Comparison of ENCODE assay signal across 13 cellular contexts in the genomic region with DNA sequence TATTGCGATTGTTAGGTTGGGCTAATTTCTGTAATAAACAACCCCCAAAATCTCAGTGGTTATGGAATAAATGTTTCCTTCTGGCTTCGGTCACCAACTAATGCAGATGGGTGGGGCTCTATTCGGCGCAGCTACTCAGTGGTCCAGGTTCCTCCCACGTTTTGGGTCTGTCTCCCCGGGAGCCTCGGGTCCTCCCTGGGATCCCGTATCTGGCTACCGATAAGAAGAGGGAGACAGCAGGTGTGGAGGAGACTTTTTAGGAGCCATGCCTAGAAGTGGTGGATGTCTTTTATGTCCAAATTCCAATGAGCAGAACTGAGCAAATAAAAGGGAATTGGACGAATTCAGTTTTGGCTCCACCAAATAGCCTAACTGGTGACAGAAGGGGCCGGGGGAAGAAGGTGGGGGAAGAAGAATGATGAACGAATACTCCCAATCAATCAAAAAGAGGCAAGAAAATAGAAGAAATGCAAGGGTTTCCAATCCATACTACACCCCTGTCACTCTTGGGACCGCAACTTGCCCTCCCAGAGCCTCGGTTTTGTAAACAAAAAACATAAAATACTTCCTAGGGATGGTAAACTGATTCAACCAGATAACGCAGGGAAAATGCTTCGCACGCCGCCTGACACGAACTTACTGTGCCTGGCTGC. TPM values are rescaled to one million over a fixed set of nuclear protein-coding genes. Genes with fewer than 3 reads are reported as not detected.
A peak's percentile ranks its signal among the peaks of the same experiment; 100 is the strongest.
DNase-seq lines count a peak whose midpoint lies in the region; ATAC-seq, FAIRE-seq and TF ChIP-seq lines count a peak whose summit lies in the region.
"Had no signal": no experiment of that assay in that cellular context is flagged by ENCODE, and none has a peak within 500 bp of the region (broad histone marks: within the 10 kb centered on the region; RNA-seq: fewer than 3 reads in every experiment).

No MANE protein-coding gene starts in this region.

- peak overlapping the region; percentile 76 for H3K4me3 ChIP-seq in iPS-15b (ENCODE audit: low read depth, low read length)
- peak overlapping the region; percentile 47 for H3K4me3 ChIP-seq in skeletal muscle satellite cell (ENCODE audit: low read length)
- H3K4me3 ChIP-seq in left lung = no peak overlapping the region
- H3K4me3 ChIP-seq: PC-9 had no signal

- H3K4me1 ChIP-seq in iPS-15b (ENCODE audit: control insufficient read depth, insufficient read depth, low read length) = no peaks in the 10 kb centered on the region
- H3K4me1 ChIP-seq in skeletal muscle satellite cell (ENCODE audit: control insufficient read depth, insufficient read depth, low read length) = peaks cover 3% of the 10 kb centered on the region
- no peaks in the 10 kb centered on the region for H3K4me1 ChIP-seq in left lung

- peak overlapping the region; percentile 1 to 27 for H3K4me3 Mint-ChIP-seq in activated T-cell treated with anti-CD3 and anti-CD28 coated beads, Interleukin-2, amount 50 U/mL, for 72 hours
- H3K4me3 Mint-ChIP-seq in brain = peak overlapping the region; percentile 79 to 83 (median 81)

- H3K36me3 ChIP-seq in iPS-15b (ENCODE audit: control insufficient read depth, insufficient read depth, low read length) (no peaks in the 10 kb centered on the region), skeletal muscle satellite cell (ENCODE audit: insufficient read depth, low read length) (no peaks in the 10 kb centered on the region), left lung (no peaks in the 10 kb centered on the region)

- peaks cover 60% of the 10 kb centered on the region for H3K27me3 Mint-ChIP-seq in activated T-cell treated with anti-CD3 and anti-CD28 coated beads, Interleukin-2, amount 50 U/mL, for 72 hours (ENCODE audit: low read depth)
- peaks cover 32% of the 10 kb centered on the region for H3K27me3 Mint-ChIP-seq in brain

- no peak overlapping the region for H3K9ac ChIP-seq in iPS-15b (ENCODE audit: low read depth, low read length)
- no peak overlapping the region for H3K9ac ChIP-seq in skeletal muscle satellite cell (ENCODE audit: low read depth, low read length)

- TF ChIP-seq CTCF in brain (conservative IDR thresholded peaks at IDR 0.05) (no peak), left lung (IDR thresholded peaks at IDR 0.05) (no peak)

- peaks cover 4 to 8% of the 10 kb centered on the region in 2 donors for H3K36me3 Mint-ChIP-seq in activated T-cell treated with anti-CD3 and anti-CD28 coated beads, Interleukin-2, amount 50 U/mL, for 72 hours (ENCODE audit: insufficient read depth in 2 of 2)
- no peaks in the 10 kb centered on the region for H3K36me3 Mint-ChIP-seq in brain

- H3K9me3 ChIP-seq in iPS-15b (ENCODE audit: control insufficient read depth, insufficient read depth, low read length) (no peaks in the 10 kb centered on the region), skeletal muscle satellite cell (replicated peaks; ENCODE audit: low read length) (no peaks in the 10 kb centered on the region), left lung (peaks cover 0 to 16% of the 10 kb centered on the region in 2 donors)

- H3K27me3 ChIP-seq in iPS-15b (ENCODE audit: control insufficient read depth, insufficient read depth, low read length) (peaks cover 80% of the 10 kb centered on the region), skeletal muscle satellite cell (ENCODE audit: control insufficient read depth, insufficient read depth, low read length) (peaks cover 29% of the 10 kb centered on the region), left lung (peaks cover 13 to 49% of the 10 kb centered on the region in 2 donors)

- intact Hi-C loops in left lung (cut with DNase I) = no loop called here

- no peak for FAIRE-seq in GM12892 (lab: Jason Lieb, UNC)
- FAIRE-seq: G401.6 had no signal

- peak overlapping the region; percentile 62 for H3K4me2 ChIP-seq in skeletal muscle satellite cell (ENCODE audit: low read length)
- H3K4me2 ChIP-seq: PC-9 had no signal

- no peak for TF ChIP-seq POLR2A in GM12892 (IDR thresholded peaks at IDR 0.05; ENCODE audit: low read depth, low read length)

- H3K4me1 Mint-ChIP-seq in activated T-cell treated with anti-CD3 and anti-CD28 coated beads, Interleukin-2, amount 50 U/mL, for 72 hours (ENCODE audit: low read depth) = no peaks in the 10 kb centered on the region
- peaks cover 11% of the 10 kb centered on the region for H3K4me1 Mint-ChIP-seq in brain

- ATAC-seq in activated T-cell treated with anti-CD3 and anti-CD28 coated beads, Interleukin-2, amount 50 U/mL, for 72 hours (replicated peaks in 1 of 2) = no peak
- ATAC-seq in GM21717 (IDR thresholded peaks at IDR 0.05; ENCODE audit: unreplicated experiment) = no peak
- no peak for ATAC-seq in left lung

- H3K27ac Mint-ChIP-seq in activated T-cell treated with anti-CD3 and anti-CD28 coated beads, Interleukin-2, amount 50 U/mL, for 72 hours = no peak overlapping the region
- H3K27ac Mint-ChIP-seq in brain = peak overlapping the region in 1 of 5 experiments; percentile 64

- H3K27ac ChIP-seq in left lung = no peak overlapping the region
- H3K27ac ChIP-seq: epithelial cell of prostate, PC-9 had no signal

- peaks cover 6 to 8% of the 10 kb centered on the region in 2 donors for H3K9me3 Mint-ChIP-seq in activated T-cell treated with anti-CD3 and anti-CD28 coated beads, Interleukin-2, amount 50 U/mL, for 72 hours
- peaks cover 3 to 15% (median 9%) of the 10 kb centered on the region in 5 experiments for H3K9me3 Mint-ChIP-seq in brain

- no peak for DNase-seq in activated T-cell treated with anti-CD3 and anti-CD28 coated beads, Interleukin-2, amount 50 U/mL, for 72 hours
- DNase-seq in activated T-cell treated with anti-CD3 and anti-CD28 coated beads, Interleukin-2, amount 50 U/mL, for 48 hours = no peak
- no peak for DNase-seq in GM12892 (ENCODE audit: insufficient read length)
- DNase-seq in left lung = no peak
- DNase-seq: activated T-cell treated with anti-CD3 and anti-CD28 coated beads for 4 hours, aorta had no signal

RNA-seq across cellular contexts. Expression of a gene that starts 0.5 kb away (rescaled TPM):
- not detected for total RNA-seq in activated T-cell treated with anti-CD3 and anti-CD28 coated beads, Interleukin-2, amount 50 U/mL, for 72 hours
- polyA plus RNA-seq in brain (ENCODE audit: insufficient read depth, low read depth, low replicate concordance) = not detected
- not detected in 2 replicates for total RNA-seq in skeletal muscle satellite cell (2012; rRNA removed)
- polyA plus RNA-seq in GM12892 (2012; ENCODE audit: missing spikeins) = not detected
- not detected for total RNA-seq in left lung
- total RNA-seq: aorta, PC-9 had no signal
- polyA plus RNA-seq: aorta had no signal

Comparison
In these comparisons a context has a peak if more than half of its experiments do, and no peak if none do; other contexts are left out.
1. H3K4me3 ChIP-seq: peak in iPS-15b (single experiment) and skeletal muscle satellite cell (single experiment); none in left lung (0 of 2).